Comparison of ENCODE assay signal across 8 cellular contexts in the genomic region with DNA sequence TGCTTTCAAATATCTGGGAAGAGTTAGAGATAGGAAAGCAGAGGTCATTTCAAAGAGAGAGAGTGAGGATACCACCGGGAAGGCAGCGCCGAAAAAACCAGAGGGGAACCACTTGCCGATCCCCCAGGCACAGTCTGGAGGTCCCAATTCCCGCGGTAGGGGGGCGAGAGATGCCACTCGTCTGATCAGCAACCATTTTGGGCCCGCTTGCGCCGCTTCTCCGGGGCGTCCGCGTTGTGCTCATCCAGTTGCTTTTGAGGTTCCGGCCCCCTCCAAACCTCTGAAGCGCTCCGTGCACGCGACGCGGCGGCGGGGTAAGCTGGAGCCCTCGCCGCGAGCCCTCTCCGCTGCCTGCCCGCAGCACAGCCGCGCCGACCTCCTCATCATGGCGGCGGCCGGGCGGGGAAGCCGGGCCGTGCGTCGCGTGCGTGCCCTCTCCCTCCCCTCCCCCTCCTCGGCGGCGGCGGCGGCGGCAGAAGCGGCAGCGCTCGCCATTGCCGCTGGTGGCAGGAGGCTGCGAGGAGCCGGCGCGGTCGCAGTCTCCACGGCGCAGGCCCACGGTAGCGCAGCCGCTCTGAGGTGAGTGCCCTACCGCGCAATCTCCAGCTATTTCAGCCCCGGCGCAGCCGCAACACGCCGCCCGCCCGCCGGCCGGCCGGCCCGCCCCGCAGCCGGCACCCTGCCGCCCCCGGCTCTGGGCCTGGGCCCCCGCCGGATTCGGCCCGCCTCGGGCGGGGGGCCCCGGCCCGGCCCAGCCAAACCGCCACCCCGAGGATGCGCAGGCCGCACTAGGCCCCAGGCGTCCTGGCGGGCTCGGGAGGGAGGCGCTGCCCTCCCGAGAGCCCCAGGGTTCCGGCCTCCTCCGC. TPM values are rescaled to one million over a fixed set of nuclear protein-coding genes. Genes with fewer than 3 reads are reported as not detected.
DNase-seq lines count a peak whose midpoint lies in the region; ATAC-seq and TF ChIP-seq lines count a peak whose summit lies in the region.

A gene (plus strand): TSS at position 475 of the 866 bp plus-strand sequence. CDS start 45,632 bp downstream, outside the sequence.

- peak within 1 kb of the TSS; percentile 98 for H3K9ac ChIP-seq in IMR-90 (ENCODE audit: low read depth, low read length)

- WGBS in IMR-90 (ENCODE audit: extremely low coverage in 2 of 2, insufficient read length in 1 of 2), 2 experiments, result 1% methylated on average over 60 of the region's 98 CpGs; no CpG with 5 or more reads in 1 of the 2 experiments
- 0% methylated on average over 13 of the region's 98 CpGs for WGBS in esophagus muscularis mucosa

- H2BK20ac ChIP-seq in IMR-90 (ENCODE audit: low read depth, low read length), result 0 out of 2 replicates have a peak within 1 kb of the TSS, but pooled peaks have one; percentile 51

- H2BK5ac ChIP-seq in IMR-90 (ENCODE audit: low read depth, low read length, poor library complexity, severe bottlenecking), result peak within 1 kb of the TSS; percentile 92

- no peak for TF ChIP-seq EP300 in esophagus muscularis mucosa (IDR thresholded peaks at IDR 0.05)

- H4K5ac ChIP-seq in IMR-90 (ENCODE audit: low read depth, low read length), result peak within 1 kb of the TSS; percentile 91

- H3K4me3 Mint-ChIP-seq in activated T-cell treated with anti-CD3 and anti-CD28 coated beads, Interleukin-2, amount 50 U/mL, for 4 hours, result peak within 1 kb of the TSS; percentile 97

- H2AFZ ChIP-seq in IMR-90 (replicated peaks; ENCODE audit: low read length, poor library complexity), result peak within 1 kb of the TSS; percentile 98
- H2AFZ ChIP-seq in PC-9, result peak within 1 kb of the TSS; percentile 98

- dilution Hi-C loops in IMR-90 (cut with HindIII; ENCODE audit: low sequenced_read_pairs, unreplicated experiment), result no loop called here

- peak within 1 kb of the TSS; percentile 88 for H3K14ac ChIP-seq in IMR-90 (replicated peaks; ENCODE audit: low read depth, low read length)

- H3K4me3 ChIP-seq in IMR-90 (ENCODE audit: insufficient read depth, low read depth, low read length) (peak within 1 kb of the TSS; percentile 93), PC-9 (peak within 1 kb of the TSS; percentile 96), esophagus muscularis mucosa (peak within 1 kb of the TSS; percentile 75 to 94 (median 84))

- peak; percentile 68 for DNase-seq in DMS114 treated with DMSO at 0.1 percent for 48 hours (lab: John Stamatoyannopoulos, UW; ENCODE audit: unreplicated experiment)
- peak; percentile 89 for DNase-seq in IMR-90
- peak; percentile 67 to 94 for DNase-seq in PC-9
- peak; percentile 88 for DNase-seq in activated T-cell treated with anti-CD3 and anti-CD28 coated beads, Interleukin-2, amount 50 U/mL, for 4 hours
- DNase-seq in esophagus muscularis mucosa (ENCODE audit: extremely low spot score), result peak; percentile 92
- peak; percentile 97 for DNase-seq in myocyte (ENCODE audit: low read depth)
- peak; percentile 70 to 89 for DNase-seq in stimulated activated CD8-positive, alpha-beta memory T cell treated with anti-CD3 and anti-CD28 coated beads, Interleukin-7, amount 100 ng/mL, for 4 hours (ENCODE audit: low read depth in 2 of 2)

- peak within 1 kb of the TSS; percentile 86 for H3K18ac ChIP-seq in IMR-90 (ENCODE audit: low read depth, low read length)

- H3K79me1 ChIP-seq in IMR-90 (ENCODE audit: low read depth in 1 of 2, low read length in 2 of 2), result peaks cover 36 to 70% of the 10 kb centered on the region in 2 experiments

- H3K79me2 ChIP-seq in PC-9 (ENCODE audit: low read depth), result peaks cover 69% of the 10 kb centered on the region

- POLR2A ChIA-PET in IMR-90 (lab: Charles Lee; ENCODE audit: unreplicated experiment) (interaction anchor here (0.5 kb wide), 1 partner anchor 653 kb away, joined by 12 read pairs; no protein-coding TSS in a partner anchor), PC-9 (lab: Charles Lee; ENCODE audit: unreplicated experiment) (interaction anchor here (0.6 kb wide), 6 partner anchors 79 to 642 kb away, joined by 3 to 12 read pairs (median 6); no protein-coding TSS in a partner anchor)

- H3K23ac ChIP-seq in IMR-90 (ENCODE audit: low read depth, low read length), result peak within 1 kb of the TSS; percentile 98

- peak within 1 kb of the TSS; percentile 97 for H3K27ac ChIP-seq in IMR-90 (ENCODE audit: insufficient read depth, low read length)
- peak within 1 kb of the TSS; percentile 75 for H3K27ac ChIP-seq in PC-9
- H3K27ac ChIP-seq in esophagus muscularis mucosa (replicated peaks in 1 of 4), result peak within 1 kb of the TSS; percentile 93 to 97 (median 96)

- H3K27me3 ChIP-seq in IMR-90 (ENCODE audit: control insufficient read depth, insufficient read depth, low read length) (no peaks in the 10 kb centered on the region), PC-9 (ENCODE audit: insufficient read depth, low read depth) (no peaks in the 10 kb centered on the region), esophagus muscularis mucosa (no peaks in the 10 kb centered on the region)

- H3K9me3 ChIP-seq in IMR-90 (ENCODE audit: control insufficient read depth, insufficient read depth, low read length), result no peaks in the 10 kb centered on the region
- H3K9me3 ChIP-seq in PC-9 (ENCODE audit: insufficient read depth, low read depth), result no peaks in the 10 kb centered on the region
- no peaks in the 10 kb centered on the region for H3K9me3 ChIP-seq in esophagus muscularis mucosa

- peaks cover 17% of the 10 kb centered on the region for H3K36me3 Mint-ChIP-seq in activated T-cell treated with anti-CD3 and anti-CD28 coated beads, Interleukin-2, amount 50 U/mL, for 4 hours (ENCODE audit: insufficient read depth)

- TF ChIP-seq RAD21 in IMR-90 (IDR thresholded peaks at IDR 0.05; ENCODE audit: low read length), result no peak

- no peaks in the 10 kb centered on the region for H3K9me3 Mint-ChIP-seq in activated T-cell treated with anti-CD3 and anti-CD28 coated beads, Interleukin-2, amount 50 U/mL, for 4 hours

- peak within 1 kb of the TSS; percentile 87 to 97 for H4K8ac ChIP-seq in IMR-90 (ENCODE audit: low read depth in 2 of 2, low read length in 2 of 2)

- peaks cover 7% of the 10 kb centered on the region for H3K36me3 ChIP-seq in IMR-90 (ENCODE audit: control insufficient read depth, insufficient read depth, low read length)
- 0 out of 2 replicates have a peak, but pooled peaks cover 24% of the 10 kb centered on the region for H3K36me3 ChIP-seq in PC-9 (ENCODE audit: low read depth)
- peaks cover 0 to 8% (median 0%) of the 10 kb centered on the region in 4 donors for H3K36me3 ChIP-seq in esophagus muscularis mucosa

- H2BK120ac ChIP-seq in IMR-90 (ENCODE audit: low read depth, low read length), result peak within 1 kb of the TSS; percentile 71

- peak within 1 kb of the TSS; percentile 100 for H3K4me2 ChIP-seq in IMR-90 (ENCODE audit: low read depth, low read length)
- peak within 1 kb of the TSS; percentile 92 for H3K4me2 ChIP-seq in PC-9

- BruUV-seq in IMR-90 (replicated peaks; lab: Mats Ljungman, UMichigan) (no TSS peak), PC-9 (replicated peaks; lab: Mats Ljungman, UMichigan) (TSS peak; percentile 66)

- H3K9me2 ChIP-seq in PC-9 (ENCODE audit: insufficient read depth), result no peaks in the 10 kb centered on the region

- H3F3A ChIP-seq in PC-9 (ENCODE audit: insufficient read depth, low read depth), result peaks cover 15% of the 10 kb centered on the region; the same call in 1 of the 2 replicates

- H3K4me1 ChIP-seq in IMR-90 (ENCODE audit: control insufficient read depth, insufficient read depth, low read length), result peaks cover 2% of the 10 kb centered on the region
- peaks cover 29% of the 10 kb centered on the region for H3K4me1 ChIP-seq in PC-9 (replicated peaks; ENCODE audit: insufficient read depth)
- H3K4me1 ChIP-seq in esophagus muscularis mucosa, result peaks cover 31 to 56% (median 51%) of the 10 kb centered on the region in 4 donors

- ATAC-seq in GM21447 (IDR thresholded peaks at IDR 0.05; ENCODE audit: unreplicated experiment) (peak; percentile 64), IMR-90 (ENCODE audit: low read depth) (peak; percentile 94)
- peak; percentile 91 to 93 for ATAC-seq in activated T-cell treated with anti-CD3 and anti-CD28 coated beads, Interleukin-2, amount 50 U/mL, for 4 hours

- TF ChIP-seq CTCF in IMR-90 (conservative IDR thresholded peaks at IDR 0.05; ENCODE audit: low read depth, low read length) (peak; percentile 25; the same call in 1 of the 2 replicates), PC-9 (conservative IDR thresholded peaks at IDR 0.05) (no peak), esophagus muscularis mucosa (IDR thresholded peaks at IDR 0.05) (peak; percentile 21 to 42 (median 21))

- peak within 1 kb of the TSS; percentile 78 for H4K91ac ChIP-seq in IMR-90 (ENCODE audit: insufficient read depth, low read depth, low read length)

- no peaks in the 10 kb centered on the region; the same call in 1 of the 2 replicates for H3K9me1 ChIP-seq in IMR-90 (ENCODE audit: insufficient read depth, low read length)

- CTCF ChIA-PET in IMR-90 (lab: Yijun Ruan, JAX) (interaction anchor here (0.8 to 1.6 kb wide), 2 partner anchors 16 to 268 kb away, joined by 3 read pairs; no protein-coding TSS in a partner anchor), PC-9 (lab: Charles Lee) (interaction anchor here (0.5 to 0.9 kb wide), 6 partner anchors 22 to 1936 kb away, joined by 3 to 9 read pairs (median 4); no protein-coding TSS in a partner anchor)

- H2AK5ac ChIP-seq in IMR-90 (ENCODE audit: low read depth, low read length), result peak within 1 kb of the TSS; percentile 85

- peak within 1 kb of the TSS; percentile 86 for H3K4ac ChIP-seq in IMR-90 (ENCODE audit: low read depth, low read length)

- TF ChIP-seq POLR2A in IMR-90 (IDR thresholded peaks at IDR 0.05; ENCODE audit: low read depth, low read length) (peak; percentile 87), esophagus muscularis mucosa (IDR thresholded peaks at IDR 0.05; ENCODE audit: low read depth) (no peak)

- intact Hi-C loops in IMR-90 (cut with micrococcal nuclease), result loop anchor here (2.0 to 5.0 kb wide), 2 partner anchors 23 to 119 kb away; no protein-coding TSS in a partner anchor
- intact Hi-C loops in PC-9 (cut with micrococcal nuclease; ENCODE audit: unreplicated experiment), result loop anchor here (1.0 kb wide), 2 partner anchors 80 to 399 kb away; no protein-coding TSS in a partner anchor
- intact Hi-C loops in esophagus muscularis mucosa (cut with DNase I), result no loop called here

- H4K20me1 ChIP-seq in IMR-90 (ENCODE audit: insufficient read depth, low read length) (peaks cover 26% of the 10 kb centered on the region), PC-9 (ENCODE audit: insufficient read depth) (peaks cover 7% of the 10 kb centered on the region; the same call in 1 of the 2 replicates)

- peak within 1 kb of the TSS; percentile 92 for H3K56ac ChIP-seq in IMR-90 (ENCODE audit: extremely low read depth, insufficient read depth, low read length)

- in situ Hi-C loops in IMR-90 (cut with MboI; ENCODE audit: low sequenced_read_pairs), result no loop called here

- H3K4me1 Mint-ChIP-seq in activated T-cell treated with anti-CD3 and anti-CD28 coated beads, Interleukin-2, amount 50 U/mL, for 4 hours (ENCODE audit: low read depth), result peaks cover 56% of the 10 kb centered on the region

- H3K27me3 Mint-ChIP-seq in activated T-cell treated with anti-CD3 and anti-CD28 coated beads, Interleukin-2, amount 50 U/mL, for 4 hours (ENCODE audit: low read depth), result no peaks in the 10 kb centered on the region

- no peak within 1 kb of the TSS for H2BK15ac ChIP-seq in IMR-90 (ENCODE audit: low read depth, low read length)

- H2AK9ac ChIP-seq in IMR-90 (replicated peaks; ENCODE audit: low read depth, low read length, poor library complexity), result peak within 1 kb of the TSS; percentile 90

RNA-seq across cellular contexts. Expression of the gene that starts here (rescaled TPM):
- total RNA-seq in IMR-90 (2012; rRNA removed) (12.2 and 15.8 TPM in 2 replicates), PC-9 (2021) (20.5 and 23.2 TPM in 2 replicates), esophagus muscularis mucosa (10 to 100 TPM in 3 of 4 donors, 1 to 10 TPM in 1; 8.7 to 19.1 (median 15.9) TPM), myocyte (14.2 and 15.1 TPM in 2 replicates)
- polyA plus RNA-seq in IMR-90 (2012; rRNA removed), result 7.8 and 11.4 TPM in 2 replicates
- polyA plus RNA-seq in IMR-90 (2012; cell fraction: cytosol; rRNA removed), result 4.4 and 5.5 TPM in 2 replicates
- polyA plus RNA-seq in IMR-90 (2012; cell fraction: nucleus; rRNA removed; ENCODE audit: low replicate concordance), result 14.2 and 21.3 TPM in 2 replicates
- 10 to 100 TPM; 18.0 to 18.3 (median 18.3) TPM for total RNA-seq in activated T-cell treated with anti-CD3 and anti-CD28 coated beads, Interleukin-2, amount 50 U/mL, for 4 hours
- 16.3 TPM for polyA plus RNA-seq in myocyte (2012)

Comparison
In these comparisons a context has a peak if more than half of its experiments do, and no peak if none do; other contexts are left out.
1. Peak in every context shown above with its lines: DNase-seq, ATAC-seq, H3K4me3 ChIP-seq and H3K27ac ChIP-seq.